16 cellular contexts compared by ENCODE assay signal in the genomic region with DNA sequence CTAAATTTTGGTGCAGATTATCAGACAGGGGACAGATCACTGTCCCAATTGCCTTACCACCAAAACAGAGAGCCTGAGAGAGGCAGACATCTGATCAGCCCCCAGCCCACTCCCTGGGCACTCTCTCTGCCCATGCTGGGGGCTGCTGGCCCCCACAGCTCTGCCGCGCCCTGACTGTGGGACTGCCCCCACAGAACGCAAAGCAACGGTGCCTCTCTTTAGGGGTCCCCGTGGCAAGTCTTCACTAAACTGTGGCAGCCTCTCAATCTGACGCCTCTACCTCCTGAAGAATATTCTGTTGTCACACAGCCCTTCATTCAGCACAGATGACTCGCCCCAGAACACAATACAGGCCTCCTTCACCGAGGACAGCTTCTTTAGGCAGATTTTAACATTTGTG.
DNase-seq lines count a peak whose midpoint lies in the region; TF ChIP-seq lines count a peak whose summit lies in the region.
"Had no signal": no experiment of that assay in that cellular context is flagged by ENCODE, and none has a peak within 500 bp of the region (broad histone marks: within the 10 kb centered on the region; RNA-seq: fewer than 3 reads in every experiment).

No MANE protein-coding gene starts in this region.

- H3K27me3 ChIP-seq in mesendoderm (ENCODE audit: insufficient read depth, low read length, poor library complexity) (no peaks in the 10 kb centered on the region), stomach (no peaks in the 10 kb centered on the region)

- H3K4me1 ChIP-seq in mesendoderm (ENCODE audit: control insufficient read depth, low read depth, low read length) = no peaks in the 10 kb centered on the region
- peaks cover 35 to 55% (median 53%) of the 10 kb centered on the region in 4 donors for H3K4me1 ChIP-seq in stomach
- H3K4me1 ChIP-seq: HAP-1 had no signal

- no peak overlapping the region for H2BK5ac ChIP-seq in mesendoderm (ENCODE audit: low read length)

- H2BK120ac ChIP-seq in mesendoderm (ENCODE audit: low read depth, low read length) = no peak overlapping the region

- intact Hi-C loops in stomach (cut with DNase I; ENCODE audit: low total_unique reads) = no loop called here

- H3K18ac ChIP-seq in mesendoderm (ENCODE audit: low read length) = no peak overlapping the region

- H3K4ac ChIP-seq in mesendoderm (ENCODE audit: low read depth, low read length) = peak overlapping the region; percentile 6

- TF ChIP-seq CTCF in stomach (IDR thresholded peaks at IDR 0.05) = no peak

- no CpG with 5 or more reads among the region's 8 CpGs for WGBS in mesendoderm (ENCODE audit: extremely low coverage, insufficient coverage, low lambda C conversion rate)
- WGBS in stomach, 5 donors = 77 to 87% (median 80%) methylated on average over 4 to 8 of the region's 8 CpGs

- no peak overlapping the region for H2AK5ac ChIP-seq in mesendoderm (ENCODE audit: low read length)

- no peak overlapping the region for H3K4me2 ChIP-seq in mesendoderm (ENCODE audit: low read length)
- H3K4me2 ChIP-seq: A549 had no signal

- no peak overlapping the region for H3K23ac ChIP-seq in mesendoderm (ENCODE audit: low read length)

- no peak overlapping the region for H4K5ac ChIP-seq in mesendoderm (ENCODE audit: low read length)

- no peak for TF ChIP-seq POLR2A in stomach (IDR thresholded peaks at IDR 0.05)

- H4K8ac ChIP-seq in mesendoderm (ENCODE audit: low read depth, low read length) = no peak overlapping the region

- H3K27ac ChIP-seq in mesendoderm (ENCODE audit: low read depth, low read length) = no peak overlapping the region
- H3K27ac ChIP-seq in stomach = peak overlapping the region; percentile 74 to 89 (median 80)
- H3K27ac ChIP-seq: 22Rv1, A549, HL-60 had no signal

- peak; percentile 50 for DNase-seq in activated effector memory CD4-positive, alpha-beta T cell treated with anti-CD3 and anti-CD28 coated beads, Interleukin-2, amount 50 U/mL, for 16 hours
- no peak for DNase-seq in activated effector memory CD4-positive, alpha-beta T cell treated with Interleukin-2 at 50 U/mL for 16 hours
- DNase-seq in mesendoderm (no peak), stomach (no peak), GM19238 (ENCODE audit: insufficient read length, low spot score) (no peak), NCI-H226 (no peak), DMS 273 treated with DMSO at 0.1 percent for 48 hours (lab: John Stamatoyannopoulos, UW) (no peak)
- DNase-seq: AML-193; CD4-positive, alpha-beta memory T cell; DND-41; EL had no signal

- H3K79me2 ChIP-seq in mesendoderm (ENCODE audit: control insufficient read depth, insufficient read depth, low read length) = no peaks in the 10 kb centered on the region

- H3K79me1 ChIP-seq in mesendoderm (ENCODE audit: low read length) = no peaks in the 10 kb centered on the region

- no peaks in the 10 kb centered on the region for H3K36me3 ChIP-seq in mesendoderm (ENCODE audit: control insufficient read depth, insufficient read depth, low read length)
- H3K36me3 ChIP-seq in stomach = no peaks in the 10 kb centered on the region
- H3K36me3 ChIP-seq: HAP-1 had no signal

- H3K4me3 ChIP-seq in mesendoderm (ENCODE audit: low read length) (no peak overlapping the region), stomach (no peak overlapping the region)
- H3K4me3 ChIP-seq: A549, GM12878, HAP-1 had no signal

- no peak overlapping the region for H2BK15ac ChIP-seq in mesendoderm (replicated peaks; ENCODE audit: low read depth)

- TF ChIP-seq EP300 in stomach (IDR thresholded peaks at IDR 0.05) = no peak

- no peaks in the 10 kb centered on the region for H3K9me3 ChIP-seq in stomach
- H3K9me3 ChIP-seq: A549, HAP-1 had no signal

- no peak overlapping the region for H3K56ac ChIP-seq in mesendoderm (ENCODE audit: low read length)

- no peak overlapping the region for H3K9ac ChIP-seq in mesendoderm (ENCODE audit: low read length)
